Comparison of ENCODE assay signal across 19 cellular contexts in genomic region chr22:19773470-19774040, GRCh38. TPM values are rescaled to one million over a fixed set of nuclear protein-coding genes. Genes with fewer than 3 reads are reported as not detected.
DNase-seq lines count a peak whose midpoint lies in the region; ATAC-seq and TF ChIP-seq lines count a peak whose summit lies in the region.
"Had no signal": no experiment of that assay in that cellular context is flagged by ENCODE, and none has a peak within 500 bp of the region (broad histone marks: within the 10 kb centered on the region; RNA-seq: fewer than 3 reads in every experiment).

No MANE protein-coding gene starts in this region.

- H3K9me3 ChIP-seq in HEK293 (ENCODE audit: control insufficient read depth, insufficient read depth, low read depth, low read length) (no peaks in the 10 kb centered on the region), psoas muscle (no peaks in the 10 kb centered on the region)
- H3K9me3 ChIP-seq: Caco-2 had no signal

- no peaks in the 10 kb centered on the region for H3K9me3 Mint-ChIP-seq in WTC11

- POLR2A ChIA-PET in HEK293 (lab: Yijun Ruan, JAX) (no interaction called here), WTC11 (lab: Charles Lee) (no interaction called here)

- H3K27me3 ChIP-seq in psoas muscle (ENCODE audit: insufficient read depth in 3 of 3, low read length in 2 of 3) = peaks cover 0 to 5% (median 1%) of the 10 kb centered on the region in 3 donors

- no peak overlapping the region for H3K4me3 ChIP-seq in HEK293 (ENCODE audit: low read depth, low read length)
- no peak overlapping the region for H3K4me3 ChIP-seq in psoas muscle
- H3K4me3 ChIP-seq: SK-N-MC had no signal

- H3K4me1 Mint-ChIP-seq in WTC11 = no peaks in the 10 kb centered on the region

- CTCF ChIA-PET in HEK293 (lab: Yijun Ruan, JAX) (interaction anchor here (0.9 to 2.5 kb wide), 5 partner anchors 14 to 137 kb away, joined by 3 to 20 read pairs (median 4); no protein-coding TSS in a partner anchor), WTC11 (lab: Charles Lee) (interaction anchor here (0.7 to 2.3 kb wide), 7 partner anchors 20 to 420 kb away, joined by 3 to 12 read pairs (median 5); no protein-coding TSS in a partner anchor)

- in situ Hi-C loops in GM13977 (cut with MboI; ENCODE audit: low pct_unique_long_range_greater_than_20kb, low sequenced_read_pairs, unreplicated experiment) = loop anchor here (10.0 kb wide), 1 partner anchor 121 kb away; no protein-coding TSS in a partner anchor

- peaks cover 46% of the 10 kb centered on the region for H3K27me3 Mint-ChIP-seq in WTC11 (ENCODE audit: low read depth)

- H3K36me3 ChIP-seq in HEK293 (ENCODE audit: control insufficient read depth in 2 of 2, insufficient read depth in 1 of 2, low read length in 2 of 2) (peaks cover 0 to 22% of the 10 kb centered on the region in 2 experiments; a peak in 1 of 3 replicates), psoas muscle (ENCODE audit: insufficient read depth in 1 of 2, low read depth in 1 of 2) (peaks cover 0 to 4% of the 10 kb centered on the region in 2 donors)

- H3K27ac Mint-ChIP-seq in WTC11 = no peak overlapping the region
- H3K27ac Mint-ChIP-seq: CD14-positive monocyte had no signal

- TF ChIP-seq CTCF in HEK293 (tag by site-specific recombination; IDR thresholded peaks at IDR 0.05) (no peak), WTC11 (IDR thresholded peaks at IDR 0.05) (no peak), psoas muscle (IDR thresholded peaks at IDR 0.05) (no peak), GM13977 (IDR thresholded peaks at IDR 0.05; ENCODE audit: extremely low read depth, insufficient read depth, missing control alignments) (no peak)

- DNase-seq in Right ventricle myocardium superior (peak; percentile 11), left cardiac atrium (no peak), WTC11 (ENCODE audit: low spot score) (peak; percentile 8), psoas muscle (peak; percentile 3 to 30), GM13977 (ENCODE audit: low spot score) (no peak), superior temporal gyrus (ENCODE audit: extremely low spot score) (no peak), GM19240 (ENCODE audit: insufficient read length, low spot score) (no peak)
- DNase-seq: Caco-2, EL, KG1, NCI-H1048, NCI-H1436 treated with DMSO at 0.1 percent for 48 hours, NCI-H2029 treated with DMSO at 0.1 percent for 48 hours, NCI-H510A treated with DMSO at 0.1 percent for 48 hours, NCI-H82 had no signal

- intact Hi-C loops in Right ventricle myocardium superior (cut with DNase I) (no loop called here), left cardiac atrium (cut with DNase I) (no loop called here), psoas muscle (cut with DNase I) (no loop called here)

- H3K4me1 ChIP-seq in HEK293 (ENCODE audit: control insufficient read depth, insufficient read depth, low read length) = no peaks in the 10 kb centered on the region
- no peaks in the 10 kb centered on the region for H3K4me1 ChIP-seq in psoas muscle
- H3K4me1 ChIP-seq: Caco-2 had no signal

- H3K27ac ChIP-seq in HEK293 (ENCODE audit: extremely low read depth, low read depth, low read length) (no peak overlapping the region), psoas muscle (no peak overlapping the region)
- H3K27ac ChIP-seq: HL-60, SK-N-MC had no signal

- H3K36me3 Mint-ChIP-seq in WTC11 = no peaks in the 10 kb centered on the region
- H3K36me3 Mint-ChIP-seq: CD14-positive monocyte had no signal

- no peak overlapping the region for H3K4me3 Mint-ChIP-seq in WTC11

- ATAC-seq in Right ventricle myocardium superior (ENCODE audit: poor library complexity) (no peak), left cardiac atrium (no peak), WTC11 (no peak), psoas muscle (no peak)

- 70 to 73% (median 72%) methylated on average over 9 of the region's 9 CpGs for WGBS in psoas muscle, 3 donors

TF ChIP-seq in HEK293, 187 proteins besides CTCF, POLR2A, EP300 and RAD21:
- TF ChIP-seq GLIS2 (tag by site-specific recombination; IDR thresholded peaks at IDR 0.05) (0 out of 2 replicates have a peak, but pooled peaks have one; percentile 16), BCL11B (tag by site-specific recombination; IDR thresholded peaks at IDR 0.05; ENCODE audit: low read depth) (no peak), ZSCAN16 (tag by site-specific recombination; IDR thresholded peaks at IDR 0.05) (no peak)

TF ChIP-seq in WTC11, 78 proteins besides CTCF, POLR2A, EP300 and RAD21:
- TF ChIP-seq IRF2 (CRISPR knock-in tag; IDR thresholded peaks at IDR 0.05; ENCODE audit: borderline replicate concordance, low read depth) = no peak
- no peak for TF ChIP-seq E2F1 (CRISPR knock-in tag; IDR thresholded peaks at IDR 0.05)
- TF ChIP-seq E2F4 (CRISPR knock-in tag; IDR thresholded peaks at IDR 0.05; ENCODE audit: borderline replicate concordance, low read depth) = no peak
- no peak for TF ChIP-seq MXD4 (CRISPR knock-in tag; IDR thresholded peaks at IDR 0.05; ENCODE audit: borderline replicate concordance)

RNA-seq across cellular contexts. Expression of gene TBX1, which starts 13.0 kb away (rescaled TPM):
- 3.2 TPM for total RNA-seq in Right ventricle myocardium superior
- 1 to 10 TPM in 1 of 2 donors, under 1 TPM in 1; 0.47 to 2.4 TPM for total RNA-seq in left cardiac atrium
- total RNA-seq in WTC11 (2021) = 7.9 to 12.8 TPM (median 9.3 TPM) in 3 replicates
- total RNA-seq in psoas muscle = 100 to 1,000 TPM in 2 of 4 donors, 10 to 100 TPM in 2; 76.0 to 112 (median 91.8) TPM
- 10 to 100 TPM; 18.2 to 80.8 (median 63.8) TPM for polyA plus RNA-seq in psoas muscle
- polyA plus RNA-seq: CD14-positive monocyte had no signal

RNA-seq across cellular contexts. Expression of gene GP1BB, which starts 50.2 kb away (rescaled TPM):
- not detected for total RNA-seq in Right ventricle myocardium superior
- not detected for total RNA-seq in left cardiac atrium
- 1.4 to 4.3 TPM (median 3.3 TPM) in 3 replicates for total RNA-seq in WTC11 (2021)
- 1 to 10 TPM in 1 of 4 donors, not detected in 3; 1.8 TPM for total RNA-seq in psoas muscle
- under 1 TPM; 0.14 to 0.63 (median 0.53) TPM for polyA plus RNA-seq in psoas muscle

RNA-seq across cellular contexts. Expression of gene SEPTIN5, which starts 59.3 kb away (rescaled TPM):
- 123 TPM for total RNA-seq in Right ventricle myocardium superior
- 100 to 1,000 TPM; 118 to 127 TPM for total RNA-seq in left cardiac atrium
- 12.6 to 22.4 TPM (median 15.2 TPM) in 3 replicates for total RNA-seq in WTC11 (2021)
- total RNA-seq in psoas muscle = 10 to 100 TPM in 1 of 4 donors, 1 to 10 TPM in 3; 6.0 to 10.9 (median 8.3) TPM
- 1 to 10 TPM; 3.7 to 7.0 (median 4.8) TPM for polyA plus RNA-seq in psoas muscle

Comparison
In these comparisons a context has a peak if more than half of its experiments do, and no peak if none do; other contexts are left out.
1. DNase-seq: peak in Right ventricle myocardium superior (single experiment), WTC11 (single experiment) and psoas muscle (2 of 2); none in left cardiac atrium (single experiment), GM13977 (single experiment), superior temporal gyrus (single experiment) and GM19240 (single experiment).